ENCODE assay signal across 8 cellular contexts in the genomic region with DNA sequence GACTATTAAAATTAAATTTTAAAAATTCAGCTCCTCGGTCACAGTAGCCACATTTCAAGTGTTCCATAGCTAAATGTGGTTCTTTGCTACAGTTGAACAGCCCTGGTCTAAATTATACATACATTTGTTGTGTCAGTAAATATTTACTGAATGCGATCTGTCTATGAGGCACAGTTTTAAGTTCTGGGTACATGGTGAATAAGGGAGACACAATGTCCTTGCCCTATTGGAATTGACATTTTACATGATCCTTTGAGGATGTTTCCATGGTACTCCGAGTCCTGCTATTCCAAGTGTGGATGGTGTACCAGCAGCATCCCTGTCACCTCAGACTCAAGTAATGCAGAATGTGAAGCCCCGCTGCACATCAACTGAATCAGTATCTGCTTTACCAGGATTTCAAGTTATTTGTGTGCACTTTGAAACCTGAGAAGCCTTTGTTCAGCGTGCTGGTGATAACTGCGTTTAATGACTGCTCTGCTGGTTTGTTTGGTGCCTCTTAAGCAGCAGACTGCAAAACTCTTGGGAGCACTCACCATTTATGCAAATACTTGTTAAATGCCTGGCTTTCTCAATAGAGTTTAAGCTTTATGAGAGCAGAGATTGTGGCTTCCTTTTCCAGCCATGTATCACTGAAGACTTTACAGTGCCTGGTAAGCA. TPM values are rescaled to one million over a fixed set of nuclear protein-coding genes. Genes with fewer than 3 reads are reported as not detected.
DNase-seq lines count a peak whose midpoint lies in the region; ATAC-seq, FAIRE-seq and TF ChIP-seq lines count a peak whose summit lies in the region.

No MANE protein-coding gene starts in this region.

- peaks cover 25% of the 10 kb centered on the region for H3K4me1 Mint-ChIP-seq in activated CD4-positive, alpha-beta T cell treated with anti-CD3 and anti-CD28 coated beads for 36 hours

- CTCF ChIA-PET in activated CD4-positive, alpha-beta T cell treated with anti-CD3 and anti-CD28 coated beads for 36 hours (lab: Charles Lee) = no interaction called here
- CTCF ChIA-PET in endothelial cell of umbilical vein (lab: Charles Lee) = interaction anchor here (1.1 to 2.3 kb wide), 4 partner anchors 23 to 197 kb away, joined by 3 to 10 read pairs (median 3); no protein-coding TSS in a partner anchor

- DNase-seq in activated CD4-positive, alpha-beta T cell treated with anti-CD3 and anti-CD28 coated beads for 36 hours = no peak
- no peak for DNase-seq in activated CD4-positive, alpha-beta T cell treated with anti-CD3 and anti-CD28 coated beads, Interleukin-2, amount 50 U/mL, for 4 hours
- DNase-seq in NCI-H748 (lab: John Stamatoyannopoulos, UW; ENCODE audit: unreplicated experiment) = peak; percentile 94
- DNase-seq in endothelial cell of umbilical vein (ENCODE audit: low read depth, low spot score) = peak; percentile 64
- no peak for DNase-seq in psoas muscle
- no peak for DNase-seq in stimulated activated CD4-positive, alpha-beta T cell treated with anti-CD3 and anti-CD28 coated beads, Interleukin-4, amount 100 ng/mL, for 4 hours
- DNase-seq in AG08396 (ENCODE audit: low spot score) = no peak
- DNase-seq in CD1c-positive myeloid dendritic cell (ENCODE audit: extremely low spot score) = no peak

- peak overlapping the region; percentile 80 for H3K27ac ChIP-seq in endothelial cell of umbilical vein (ENCODE audit: insufficient read depth, low read depth, low read length)
- H3K27ac ChIP-seq in psoas muscle = no peak overlapping the region

- POLR2A ChIA-PET in activated CD4-positive, alpha-beta T cell treated with anti-CD3 and anti-CD28 coated beads for 36 hours (lab: Charles Lee) = no interaction called here
- POLR2A ChIA-PET in endothelial cell of umbilical vein (lab: Charles Lee) = interaction anchor here (0.9 to 1.1 kb wide), 3 partner anchors 34 to 184 kb away, joined by 3 to 5 read pairs (median 3); no protein-coding TSS in a partner anchor

- peaks cover 15% of the 10 kb centered on the region for H3K27me3 Mint-ChIP-seq in activated CD4-positive, alpha-beta T cell treated with anti-CD3 and anti-CD28 coated beads for 36 hours

- no peak for ATAC-seq in activated CD4-positive, alpha-beta T cell treated with anti-CD3 and anti-CD28 coated beads for 36 hours
- ATAC-seq in psoas muscle = peak in 1 of 4 donors; percentile 48

- peaks cover 11% of the 10 kb centered on the region for H3K4me1 ChIP-seq in endothelial cell of umbilical vein (ENCODE audit: control insufficient read depth, extremely low read depth, insufficient read depth, low read length)
- peaks cover 17% of the 10 kb centered on the region for H3K4me1 ChIP-seq in psoas muscle

- H3K9me1 ChIP-seq in endothelial cell of umbilical vein (replicated peaks; ENCODE audit: control insufficient read depth, extremely low read depth, insufficient read depth, low read length) = no peaks in the 10 kb centered on the region

- peak overlapping the region; percentile 62 for H3K4me3 Mint-ChIP-seq in activated CD4-positive, alpha-beta T cell treated with anti-CD3 and anti-CD28 coated beads for 36 hours

- H3K27me3 ChIP-seq in endothelial cell of umbilical vein (ENCODE audit: control insufficient read depth in 2 of 2, insufficient read depth in 2 of 2, low read length in 2 of 2) (no peaks in the 10 kb centered on the region), psoas muscle (ENCODE audit: insufficient read depth in 3 of 3, low read length in 2 of 3) (no peaks in the 10 kb centered on the region)

- H3K4me2 ChIP-seq in endothelial cell of umbilical vein (ENCODE audit: insufficient read depth, low read length) = peak overlapping the region; percentile 99

- peaks cover 6% of the 10 kb centered on the region for H3K9me3 Mint-ChIP-seq in activated CD4-positive, alpha-beta T cell treated with anti-CD3 and anti-CD28 coated beads for 36 hours (ENCODE audit: low read depth)

- peaks cover 0 to 2% of the 10 kb centered on the region in 2 experiments for H3K36me3 ChIP-seq in endothelial cell of umbilical vein (ENCODE audit: control insufficient read depth in 2 of 2, extremely low read depth in 1 of 2, insufficient read depth in 2 of 2, low read length in 2 of 2)
- no peaks in the 10 kb centered on the region for H3K36me3 ChIP-seq in psoas muscle (ENCODE audit: insufficient read depth in 1 of 2, low read depth in 1 of 2)

- peak; percentile 85 for FAIRE-seq in endothelial cell of umbilical vein (lab: Jason Lieb, UNC)

- 34 to 52% (median 45%) methylated on average over 6 of the region's 6 CpGs for WGBS in psoas muscle, 3 donors

- H3K9ac ChIP-seq in endothelial cell of umbilical vein (replicated peaks; ENCODE audit: extremely low read depth, insufficient read depth, low read length) = peak overlapping the region; percentile 93

- peaks cover 16% of the 10 kb centered on the region for H3K36me3 Mint-ChIP-seq in activated CD4-positive, alpha-beta T cell treated with anti-CD3 and anti-CD28 coated beads for 36 hours (ENCODE audit: low read depth)

- H3K79me2 ChIP-seq in endothelial cell of umbilical vein (ENCODE audit: control insufficient read depth, insufficient read depth, low read length) = peaks cover 68% of the 10 kb centered on the region

- no TSS peak for BruUV-seq in endothelial cell of umbilical vein (replicated peaks; lab: Mats Ljungman, UMichigan)

- H3K9me3 ChIP-seq in endothelial cell of umbilical vein (replicated peaks; ENCODE audit: control insufficient read depth, insufficient read depth, low read length) (no peaks in the 10 kb centered on the region), psoas muscle (no peaks in the 10 kb centered on the region)

- peak overlapping the region; percentile 94 to 99 (median 99) for H3K4me3 ChIP-seq in endothelial cell of umbilical vein (replicated peaks in 1 of 3; ENCODE audit: insufficient read depth in 1 of 3, low read depth in 1 of 3, low read length in 3 of 3)
- H3K4me3 ChIP-seq in psoas muscle = peak overlapping the region; percentile 78

- intact Hi-C loops in activated CD4-positive, alpha-beta T cell treated with anti-CD3 and anti-CD28 coated beads for 36 hours (cut with DNase I, micrococcal nuclease) = loop anchor here (1.0 to 10.0 kb wide), 5 partner anchors 33 to 606 kb away; a partner anchor contains a TSS
- intact Hi-C loops in endothelial cell of umbilical vein (cut with micrococcal nuclease) = loop anchor here (1.0 to 10.0 kb wide), 7 partner anchors 34 to 392 kb away; a partner anchor contains a TSS
- intact Hi-C loops in psoas muscle (cut with DNase I) = loop anchor here (5.0 to 10.0 kb wide), 3 partner anchors 69 to 372 kb away; no protein-coding TSS in a partner anchor

- peaks cover 20% of the 10 kb centered on the region for H4K20me1 ChIP-seq in endothelial cell of umbilical vein (replicated peaks; ENCODE audit: control insufficient read depth, extremely low read depth, insufficient read depth, low read length)

- H2AFZ ChIP-seq in endothelial cell of umbilical vein (ENCODE audit: low read depth, low read length) = no peak overlapping the region

- TF ChIP-seq CTCF in endothelial cell of umbilical vein (IDR thresholded peaks at IDR 0.05; ENCODE audit: extremely low read depth in 1 of 2, insufficient read depth in 1 of 2, low read depth in 1 of 2, low read length in 2 of 2) (no peak), psoas muscle (IDR thresholded peaks at IDR 0.05) (no peak)

- no peak overlapping the region for H3K27ac Mint-ChIP-seq in activated CD4-positive, alpha-beta T cell treated with anti-CD3 and anti-CD28 coated beads for 36 hours

- TF ChIP-seq POLR2A in endothelial cell of umbilical vein (IDR thresholded peaks at IDR 0.05; ENCODE audit: low read depth, low read length) = no peak

- dilution Hi-C loops in endothelial cell of umbilical vein (cut with MboI; ENCODE audit: extremely low pct_ligation_motif_present, low sequenced_read_pairs) = no loop called here

TF ChIP-seq in endothelial cell of umbilical vein, 7 proteins besides CTCF, POLR2A, EP300 and RAD21:
- TF ChIP-seq JUN (IDR thresholded peaks at IDR 0.05; ENCODE audit: borderline replicate concordance, insufficient read depth, insufficient read length, low read depth) (no peak), MYC (IDR thresholded peaks at IDR 0.05; ENCODE audit: low read depth, low read length) (no peak), FOS (IDR thresholded peaks at IDR 0.05; ENCODE audit: borderline replicate concordance, insufficient read depth, low read length) (no peak)

RNA-seq across cellular contexts. Expression of a gene that starts 1.5 kb away (rescaled TPM):
- total RNA-seq in activated CD4-positive, alpha-beta T cell treated with anti-CD3 and anti-CD28 coated beads for 36 hours = 10 to 100 TPM; 22.5 to 35.8 TPM
- total RNA-seq in endothelial cell of umbilical vein (337 and 360 TPM in 2 replicates), psoas muscle (10 to 100 TPM; 29.5 to 58.7 (median 52.6) TPM)
- polyA plus RNA-seq in endothelial cell of umbilical vein (67.7 and 89.9 TPM in 2 replicates), psoas muscle (10 to 100 TPM; 23.7 to 70.3 (median 32.5) TPM)
- polyA plus RNA-seq in endothelial cell of umbilical vein (2011; cell fraction: cytosol; rRNA removed) = 139 and 144 TPM in 2 replicates
- 61.6 and 91.9 TPM in 2 replicates for polyA plus RNA-seq in endothelial cell of umbilical vein (2011; cell fraction: nucleus; rRNA removed)
- 237 and 304 TPM in 2 replicates for polyA plus RNA-seq in endothelial cell of umbilical vein (2012)
- polyA minus RNA-seq in endothelial cell of umbilical vein = 254 and 269 TPM in 2 replicates
- 19.5 TPM for polyA minus RNA-seq in endothelial cell of umbilical vein (2011; cell fraction: cytosol; rRNA and poly(A)+ RNA removed)
- polyA minus RNA-seq in endothelial cell of umbilical vein (2011; cell fraction: nucleus; rRNA and poly(A)+ RNA removed) = 119 and 168 TPM in 2 replicates

Comparison
In these comparisons a context has a peak if more than half of its experiments do, and no peak if none do; other contexts are left out.
1. DNase-seq: peak in NCI-H748 (single experiment) and endothelial cell of umbilical vein (single experiment); none in activated CD4-positive, alpha-beta T cell treated with anti-CD3 and anti-CD28 coated beads for 36 hours (single experiment), activated CD4-positive, alpha-beta T cell treated with anti-CD3 and anti-CD28 coated beads, Interleukin-2, amount 50 U/mL, for 4 hours (0 of 2), psoas muscle (0 of 2), stimulated activated CD4-positive, alpha-beta T cell treated with anti-CD3 and anti-CD28 coated beads, Interleukin-4, amount 100 ng/mL, for 4 hours (0 of 2), AG08396 (single experiment) and CD1c-positive myeloid dendritic cell (single experiment).